In the genomic region with DNA sequence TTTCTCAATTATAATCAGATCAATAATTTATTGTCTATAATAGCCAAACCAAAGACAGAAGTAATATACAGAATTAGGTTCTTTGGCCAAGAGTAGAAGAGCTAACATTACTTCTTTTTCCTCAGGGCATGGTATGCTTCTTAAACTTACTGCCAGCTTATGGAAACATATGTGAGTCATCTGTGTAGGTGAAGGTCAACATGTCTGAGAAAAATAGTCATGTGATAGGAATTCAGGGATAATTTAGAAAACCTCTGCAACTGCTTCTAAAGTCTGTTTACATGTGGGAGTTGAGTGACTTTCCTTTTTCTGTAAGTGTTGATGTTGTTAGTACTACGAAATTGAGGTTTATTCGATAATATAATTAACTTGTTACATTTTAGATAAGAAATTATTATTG, we compare ENCODE assay signal across 12 cellular contexts. TPM values are rescaled to one million over a fixed set of nuclear protein-coding genes. Genes with fewer than 3 reads are reported as not detected.
DNase-seq lines count a peak whose midpoint lies in the region; ATAC-seq and TF ChIP-seq lines count a peak whose summit lies in the region.
"Had no signal": no experiment of that assay in that cellular context is flagged by ENCODE, and none has a peak within 500 bp of the region (broad histone marks: within the 10 kb centered on the region; RNA-seq: fewer than 3 reads in every experiment).

No MANE protein-coding gene starts in this region.

- H3K4me1 ChIP-seq in vagina (no peaks in the 10 kb centered on the region), right cardiac atrium (ENCODE audit: control insufficient read depth, insufficient read depth, low read length) (no peaks in the 10 kb centered on the region)
- H3K4me1 ChIP-seq: uterus had no signal

- no peak overlapping the region for H3K27ac ChIP-seq in vagina
- H3K27ac ChIP-seq in right cardiac atrium (ENCODE audit: low read length): no peak overlapping the region
- H3K27ac ChIP-seq: coronary artery, uterus had no signal

- intact Hi-C loops in vagina (cut with DNase I) (no loop called here), right cardiac atrium (cut with DNase I) (no loop called here)

- H3K4me3 ChIP-seq in AG09309 (ENCODE audit: control insufficient read depth, low read depth, low read length) (no peak overlapping the region), vagina (no peak overlapping the region), right cardiac atrium (ENCODE audit: low read length) (no peak overlapping the region)
- H3K4me3 ChIP-seq: coronary artery, uterus had no signal

- H3K36me3 ChIP-seq in vagina: peaks cover 0 to 67% of the 10 kb centered on the region in 2 donors
- H3K36me3 ChIP-seq: uterus had no signal

- TF ChIP-seq POLR2A in vagina (IDR thresholded peaks at IDR 0.05): no peak

- H3K27me3 ChIP-seq in vagina (no peaks in the 10 kb centered on the region), right cardiac atrium (ENCODE audit: control insufficient read depth, insufficient read depth) (no peaks in the 10 kb centered on the region)
- H3K27me3 ChIP-seq: uterus had no signal

- WGBS in right cardiac atrium: 94% methylated on average over 2 of the region's 2 CpGs

- H3K9me3 ChIP-seq in vagina: no peaks in the 10 kb centered on the region
- no peaks in the 10 kb centered on the region for H3K9me3 ChIP-seq in right cardiac atrium (ENCODE audit: control insufficient read depth, low read length)
- H3K9me3 ChIP-seq: uterus had no signal

- DNase-seq in AG09309 (ENCODE audit: low read depth): peak; percentile 39
- peak; percentile 54 for DNase-seq in HS-27A (ENCODE audit: low read depth)
- peak; percentile 34 for DNase-seq in astrocyte of the hippocampus (ENCODE audit: low read depth, low spot score)
- DNase-seq in kidney glomerular epithelial cell (lab: John Stamatoyannopoulos, UW): peak; percentile 19
- no peak for DNase-seq in NCI-H2196 (lab: John Stamatoyannopoulos, UW; ENCODE audit: unreplicated experiment)
- DNase-seq in vagina (ENCODE audit: extremely low spot score in 2 of 2): no peak
- no peak for DNase-seq in right cardiac atrium
- DNase-seq: NCI-H2029, RPMI8226, uterus had no signal

- TF ChIP-seq CTCF in AG09309 (IDR thresholded peaks at IDR 0.05; ENCODE audit: control insufficient read depth, insufficient read depth, low read depth, low read length, missing control alignments) (no peak), vagina (IDR thresholded peaks at IDR 0.05) (no peak)

- ATAC-seq in GM18517 (IDR thresholded peaks at IDR 0.05; ENCODE audit: unreplicated experiment) (no peak), right cardiac atrium (no peak)

RNA-seq across cellular contexts. Expression of a gene that starts 19.2 kb away (rescaled TPM):
- total RNA-seq in vagina (not detected), right cardiac atrium (1 to 10 TPM; 1.0 to 2.5 (median 1.9) TPM)
- 1.2 TPM for polyA plus RNA-seq in right cardiac atrium

RNA-seq across cellular contexts. Expression of a gene that starts 40.1 kb away (rescaled TPM):
- 36.6 TPM for total RNA-seq in vagina
- 10 to 100 TPM; 53.6 to 82.2 (median 62.3) TPM for total RNA-seq in right cardiac atrium
- 62.0 TPM for polyA plus RNA-seq in right cardiac atrium

Comparison
In these comparisons a context has a peak if more than half of its experiments do, and no peak if none do; other contexts are left out.
1. DNase-seq: peak in AG09309 (single experiment), HS-27A (single experiment), astrocyte of the hippocampus (single experiment) and kidney glomerular epithelial cell (single experiment); none in NCI-H2196 (single experiment), vagina (0 of 2) and right cardiac atrium (0 of 3).